ENCODE assay signal across 8 cellular contexts in genomic region chr11:88414385-88414861, GRCh38.
DNase-seq lines count a peak whose midpoint lies in the region; ATAC-seq and TF ChIP-seq lines count a peak whose summit lies in the region.

No MANE protein-coding gene starts in this region.

- H3K27me3 ChIP-seq in RWPE2 (ENCODE audit: insufficient read depth, poor library complexity, severe bottlenecking): no peaks in the 10 kb centered on the region

- H3K27ac Mint-ChIP-seq in stimulated activated naive CD8-positive, alpha-beta T cell treated with anti-CD3 and anti-CD28 coated beads, Interleukin-15, amount 100 ng/mL, for 72 hours: no peak overlapping the region
- H3K27ac Mint-ChIP-seq in WTC11: no peak overlapping the region

- H3K9me3 ChIP-seq in RWPE2 (ENCODE audit: severe bottlenecking): no peaks in the 10 kb centered on the region

- TF ChIP-seq CTCF in RWPE2 (IDR thresholded peaks at IDR 0.05; ENCODE audit: poor library complexity, severe bottlenecking) (no peak), fibroblast of pulmonary artery (IDR thresholded peaks at IDR 0.05; ENCODE audit: low read length, missing control alignments) (no peak), WTC11 (IDR thresholded peaks at IDR 0.05) (no peak)

- no peaks in the 10 kb centered on the region for H3K27me3 Mint-ChIP-seq in stimulated activated naive CD8-positive, alpha-beta T cell treated with anti-CD3 and anti-CD28 coated beads, Interleukin-15, amount 100 ng/mL, for 72 hours
- H3K27me3 Mint-ChIP-seq in WTC11 (ENCODE audit: low read depth): no peaks in the 10 kb centered on the region

- H3K36me3 ChIP-seq in RWPE2 (ENCODE audit: low read depth): no peaks in the 10 kb centered on the region

- peaks cover 32% of the 10 kb centered on the region for H3K4me1 Mint-ChIP-seq in stimulated activated naive CD8-positive, alpha-beta T cell treated with anti-CD3 and anti-CD28 coated beads, Interleukin-15, amount 100 ng/mL, for 72 hours
- no peaks in the 10 kb centered on the region for H3K4me1 Mint-ChIP-seq in WTC11

- ATAC-seq in HG02981 (IDR thresholded peaks at IDR 0.05; ENCODE audit: unreplicated experiment) (peak; percentile 51), RWPE2 (ENCODE audit: low read depth) (no peak), WTC11 (no peak), GM18870 (IDR thresholded peaks at IDR 0.05; ENCODE audit: unreplicated experiment) (no peak)
- peak; percentile 47 for ATAC-seq in stimulated activated naive CD8-positive, alpha-beta T cell treated with anti-CD3 and anti-CD28 coated beads, Interleukin-15, amount 100 ng/mL, for 72 hours

- H3K4me3 Mint-ChIP-seq in stimulated activated naive CD8-positive, alpha-beta T cell treated with anti-CD3 and anti-CD28 coated beads, Interleukin-15, amount 100 ng/mL, for 72 hours: peak overlapping the region; percentile 25 to 60
- H3K4me3 Mint-ChIP-seq in WTC11: no peak overlapping the region

- DNase-seq in GDM1 (lab: John Stamatoyannopoulos, UW) (peak; percentile 61), RWPE2 (ENCODE audit: low spot score) (no peak), fibroblast of pulmonary artery (ENCODE audit: low read depth) (peak; percentile 94), SIG-M5 treated with dmso at 0.1 percent for 504 hours (lab: John Stamatoyannopoulos, UW; ENCODE audit: unreplicated experiment) (no peak), WTC11 (ENCODE audit: low spot score) (no peak)
- DNase-seq in stimulated activated naive CD8-positive, alpha-beta T cell treated with anti-CD3 and anti-CD28 coated beads, Interleukin-15, amount 100 ng/mL, for 72 hours: no peak

- peak overlapping the region; percentile 53 for H3K27ac ChIP-seq in RWPE2 (ENCODE audit: poor library complexity, severe bottlenecking)

- H3K4me1 ChIP-seq in RWPE2 (ENCODE audit: insufficient read depth, poor library complexity, severe bottlenecking): peaks cover 54% of the 10 kb centered on the region

- peaks cover 0 to 4% of the 10 kb centered on the region in 2 donors for H3K9me3 Mint-ChIP-seq in stimulated activated naive CD8-positive, alpha-beta T cell treated with anti-CD3 and anti-CD28 coated beads, Interleukin-15, amount 100 ng/mL, for 72 hours
- peaks cover 12% of the 10 kb centered on the region; the same call in 1 of the 2 replicates for H3K9me3 Mint-ChIP-seq in WTC11

- CTCF ChIA-PET in WTC11 (lab: Charles Lee): no interaction called here

- H3K4me3 ChIP-seq in RWPE2 (ENCODE audit: severe bottlenecking): no peak overlapping the region
- H3K4me3 ChIP-seq in fibroblast of pulmonary artery (replicated peaks; ENCODE audit: low read depth, low read length): no peak overlapping the region

- POLR2A ChIA-PET in WTC11 (lab: Charles Lee): no interaction called here

- no peaks in the 10 kb centered on the region for H3K36me3 Mint-ChIP-seq in WTC11

TF ChIP-seq in WTC11, 78 proteins besides CTCF, POLR2A, EP300 and RAD21:
- TF ChIP-seq ATF6 (CRISPR knock-in tag; IDR thresholded peaks at IDR 0.05): no peak
- TF ChIP-seq SMAD4 (CRISPR knock-in tag; IDR thresholded peaks at IDR 0.05): no peak
- TF ChIP-seq RORB (CRISPR knock-in tag; IDR thresholded peaks at IDR 0.05): no peak
- TF ChIP-seq JAZF1 (CRISPR knock-in tag; IDR thresholded peaks at IDR 0.05): no peak
- TF ChIP-seq OVOL2 (CRISPR knock-in tag; IDR thresholded peaks at IDR 0.05; ENCODE audit: borderline replicate concordance): no peak
- TF ChIP-seq HMGXB4 (CRISPR knock-in tag; IDR thresholded peaks at IDR 0.05): no peak
- TF ChIP-seq TP53 (CRISPR knock-in tag; IDR thresholded peaks at IDR 0.05): no peak
- no peak for TF ChIP-seq STAT6 (CRISPR knock-in tag; conservative IDR thresholded peaks at IDR 0.05; ENCODE audit: low read depth)
- no peak for TF ChIP-seq ZNF232 (CRISPR knock-in tag; IDR thresholded peaks at IDR 0.05)
- TF ChIP-seq TCF7 (CRISPR knock-in tag; IDR thresholded peaks at IDR 0.05; ENCODE audit: low read depth): no peak
- TF ChIP-seq JUN (CRISPR knock-in tag; IDR thresholded peaks at IDR 0.05): no peak
- TF ChIP-seq ZNF219 (CRISPR knock-in tag; IDR thresholded peaks at IDR 0.05; ENCODE audit: borderline replicate concordance): no peak
- TF ChIP-seq ZNF512 (CRISPR knock-in tag; IDR thresholded peaks at IDR 0.05; ENCODE audit: borderline replicate concordance): no peak
- no peak for TF ChIP-seq SP1 (CRISPR knock-in tag; conservative IDR thresholded peaks at IDR 0.05)

Comparison
In these comparisons a context has a peak if more than half of its experiments do, and no peak if none do; other contexts are left out.
1. DNase-seq: peak in GDM1 (single experiment) and fibroblast of pulmonary artery (single experiment); none in RWPE2 (single experiment), stimulated activated naive CD8-positive, alpha-beta T cell treated with anti-CD3 and anti-CD28 coated beads, Interleukin-15, amount 100 ng/mL, for 72 hours (0 of 2), SIG-M5 treated with dmso at 0.1 percent for 504 hours (single experiment) and WTC11 (single experiment).
2. ATAC-seq: peak in HG02981 (single experiment) and stimulated activated naive CD8-positive, alpha-beta T cell treated with anti-CD3 and anti-CD28 coated beads, Interleukin-15, amount 100 ng/mL, for 72 hours (single experiment); none in RWPE2 (single experiment), WTC11 (single experiment) and GM18870 (single experiment).